In the genomic region with DNA sequence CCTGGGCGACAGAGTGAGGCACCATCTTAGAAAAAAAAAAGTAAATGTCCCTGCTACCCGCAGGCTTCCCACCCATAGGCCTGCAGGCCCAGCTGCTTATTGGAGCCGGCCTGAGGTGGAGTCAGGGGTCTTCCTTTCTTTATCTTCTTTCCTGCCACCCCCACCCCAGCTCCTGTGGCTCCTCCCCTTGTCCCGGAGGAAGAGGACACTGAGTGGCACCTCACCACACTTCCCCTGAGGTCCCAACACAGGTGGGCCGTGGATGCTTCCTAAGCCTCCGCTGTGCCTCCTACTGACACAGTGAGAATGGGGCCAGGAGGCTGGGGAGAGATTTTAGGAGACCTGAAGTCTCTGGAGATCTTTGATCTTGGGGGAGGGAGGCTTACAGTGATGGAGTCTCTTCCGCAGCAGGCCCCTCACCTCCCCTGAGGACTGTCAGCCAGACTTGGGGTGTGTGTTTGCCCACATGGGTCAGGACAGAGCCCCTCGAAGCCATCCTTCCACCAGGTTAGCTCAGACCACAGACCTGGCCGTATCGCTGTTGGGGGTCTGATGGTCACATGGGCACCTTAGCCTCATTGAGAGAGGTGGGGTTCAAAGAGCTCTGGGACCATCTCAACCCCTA, we compare ENCODE assay signal across 1 cellular context.
TF ChIP-seq lines count a peak whose summit lies in the region.

No MANE protein-coding gene starts in this region.

TF ChIP-seq in A549, 52 proteins besides CTCF, POLR2A, EP300 and RAD21 (continued from another document):
- TF ChIP-seq, protein P1, sequence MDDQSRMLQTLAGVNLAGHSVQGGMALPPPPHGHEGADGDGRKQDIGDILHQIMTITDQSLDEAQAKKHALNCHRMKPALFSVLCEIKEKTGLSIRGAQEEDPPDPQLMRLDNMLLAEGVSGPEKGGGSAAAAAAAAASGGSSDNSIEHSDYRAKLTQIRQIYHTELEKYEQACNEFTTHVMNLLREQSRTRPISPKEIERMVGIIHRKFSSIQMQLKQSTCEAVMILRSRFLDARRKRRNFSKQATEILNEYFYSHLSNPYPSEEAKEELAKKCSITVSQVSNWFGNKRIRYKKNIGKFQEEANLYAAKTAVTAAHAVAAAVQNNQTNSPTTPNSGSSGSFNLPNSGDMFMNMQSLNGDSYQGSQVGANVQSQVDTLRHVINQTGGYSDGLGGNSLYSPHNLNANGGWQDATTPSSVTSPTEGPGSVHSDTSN (IDR thresholded peaks at IDR 0.05), result no peak
